22 cellular contexts compared by ENCODE assay signal in genomic region chr10:132986576-132986975, GRCh38. TPM values are rescaled to one million over a fixed set of nuclear protein-coding genes. Genes with fewer than 3 reads are reported as not detected.
DNase-seq lines count a peak whose midpoint lies in the region; ATAC-seq and TF ChIP-seq lines count a peak whose summit lies in the region.
"Had no signal": no experiment of that assay in that cellular context is flagged by ENCODE, and none has a peak within 500 bp of the region (broad histone marks: within the 10 kb centered on the region; RNA-seq: fewer than 3 reads in every experiment).

No MANE protein-coding gene starts in this region.

- peak in 2 of 10 donors; percentile 31 to 32 for DNase-seq in dorsolateral prefrontal cortex
- peak; percentile 44 for DNase-seq in lower lobe of right lung
- no peak for DNase-seq in stimulated activated effector memory CD8-positive, alpha-beta T cell treated with anti-CD3 and anti-CD28 coated beads, Interleukin-12 subunit alpha, Interleukin-12 subunit beta, amount 100 ng/mL, for 72 hours (ENCODE audit: low spot score in 2 of 2)
- no peak for DNase-seq in NCI-H1694 treated with DMSO at 0.1 percent for 48 hours (lab: John Stamatoyannopoulos, UW)
- DNase-seq in HUDEP-2 (lab: John Stamatoyannopoulos, UW; ENCODE audit: unreplicated experiment in 76 of 76): no peak
- no peak for DNase-seq in stimulated activated CD4-positive, alpha-beta T cell treated with anti-CD3 and anti-CD28 coated beads, Interleukin-2, amount 100 ng/mL, for 48 hours
- DNase-seq: ACHN; BE2C; C1 segment of cervical spinal cord; CD4-positive, CD25-positive, alpha-beta regulatory T cell; COR-L47; DMS 273 treated with DMSO at 0.1 percent for 48 hours; DMS53; DND-41; EL; GOT3; H7; HFFc6 had no signal

- H3K4me3 Mint-ChIP-seq in brain: no peak overlapping the region
- no peak overlapping the region for H3K4me3 Mint-ChIP-seq in stimulated activated effector memory CD8-positive, alpha-beta T cell treated with anti-CD3 and anti-CD28 coated beads, Interleukin-12 subunit alpha, Interleukin-12 subunit beta, amount 100 ng/mL, for 72 hours
- H3K4me3 Mint-ChIP-seq: CD4-positive, CD25-positive, alpha-beta regulatory T cell; CD8-positive, alpha-beta memory T cell had no signal

- H3K36me3 Mint-ChIP-seq in brain: no peaks in the 10 kb centered on the region
- H3K36me3 Mint-ChIP-seq in stimulated activated effector memory CD8-positive, alpha-beta T cell treated with anti-CD3 and anti-CD28 coated beads, Interleukin-12 subunit alpha, Interleukin-12 subunit beta, amount 100 ng/mL, for 72 hours: no peaks in the 10 kb centered on the region
- H3K36me3 Mint-ChIP-seq: CD4-positive, CD25-positive, alpha-beta regulatory T cell; CD8-positive, alpha-beta memory T cell had no signal

- peaks cover 0 to 2% (median 0%) of the 10 kb centered on the region in 5 experiments for H3K9me3 Mint-ChIP-seq in brain
- no peaks in the 10 kb centered on the region for H3K9me3 Mint-ChIP-seq in stimulated activated effector memory CD8-positive, alpha-beta T cell treated with anti-CD3 and anti-CD28 coated beads, Interleukin-12 subunit alpha, Interleukin-12 subunit beta, amount 100 ng/mL, for 72 hours
- H3K9me3 Mint-ChIP-seq: CD8-positive, alpha-beta memory T cell; HFFc6 had no signal

- H3K27me3 ChIP-seq in dorsolateral prefrontal cortex: no peaks in the 10 kb centered on the region
- peaks cover 14% of the 10 kb centered on the region for H3K27me3 ChIP-seq in lower lobe of right lung (ENCODE audit: low read depth)
- H3K27me3 ChIP-seq: BE2C had no signal

- peaks cover 40% of the 10 kb centered on the region for H3K4me1 Mint-ChIP-seq in brain
- no peaks in the 10 kb centered on the region for H3K4me1 Mint-ChIP-seq in stimulated activated effector memory CD8-positive, alpha-beta T cell treated with anti-CD3 and anti-CD28 coated beads, Interleukin-12 subunit alpha, Interleukin-12 subunit beta, amount 100 ng/mL, for 72 hours
- H3K4me1 Mint-ChIP-seq: CD8-positive, alpha-beta memory T cell had no signal

- ATAC-seq in lower lobe of right lung: no peak
- peak; percentile 22 for ATAC-seq in stimulated activated effector memory CD8-positive, alpha-beta T cell treated with anti-CD3 and anti-CD28 coated beads, Interleukin-12 subunit alpha, Interleukin-12 subunit beta, amount 100 ng/mL, for 72 hours
- ATAC-seq: GM12878, HCT116 had no signal

- intact Hi-C loops in dorsolateral prefrontal cortex (cut with DNase I) (no loop called here), lower lobe of right lung (cut with DNase I) (no loop called here)

- H3K9me3 ChIP-seq in lower lobe of right lung: no peaks in the 10 kb centered on the region
- H3K9me3 ChIP-seq: BE2C had no signal

- H3K27ac Mint-ChIP-seq in brain: peak overlapping the region in 4 of 5 experiments; percentile 35 to 90 (median 80)
- H3K27ac Mint-ChIP-seq in stimulated activated effector memory CD8-positive, alpha-beta T cell treated with anti-CD3 and anti-CD28 coated beads, Interleukin-12 subunit alpha, Interleukin-12 subunit beta, amount 100 ng/mL, for 72 hours: no peak overlapping the region
- H3K27ac Mint-ChIP-seq: CD4-positive, CD25-positive, alpha-beta regulatory T cell; CD8-positive, alpha-beta memory T cell had no signal

- H3K36me3 ChIP-seq in lower lobe of right lung: no peaks in the 10 kb centered on the region
- H3K36me3 ChIP-seq: BE2C had no signal

- TF ChIP-seq CTCF in brain (conservative IDR thresholded peaks at IDR 0.05) (no peak), dorsolateral prefrontal cortex (IDR thresholded peaks at IDR 0.05 in 54 of 56, conservative IDR thresholded peaks at IDR 0.05 in 2 of 56; ENCODE audit: low read depth in 1 of 56, partially characterized antibody in 56 of 56) (no peak), lower lobe of right lung (IDR thresholded peaks at IDR 0.05) (no peak)

- H3K4me3 ChIP-seq in dorsolateral prefrontal cortex (no peak overlapping the region), lower lobe of right lung (no peak overlapping the region)
- H3K4me3 ChIP-seq: GM12878 had no signal

- H3K27ac ChIP-seq in dorsolateral prefrontal cortex (peak overlapping the region in 41 of 59 donors; percentile 3 to 84 (median 59)), lower lobe of right lung (no peak overlapping the region)

- peaks cover 8% of the 10 kb centered on the region for H3K27me3 Mint-ChIP-seq in brain
- H3K27me3 Mint-ChIP-seq: CD4-positive, CD25-positive, alpha-beta regulatory T cell; CD8-positive, alpha-beta memory T cell had no signal

- no peaks in the 10 kb centered on the region for H3K4me1 ChIP-seq in lower lobe of right lung
- H3K4me1 ChIP-seq: BE2C had no signal

RNA-seq across cellular contexts. Expression of gene CFAP46, which starts 44.2 kb away (rescaled TPM):
- polyA plus RNA-seq in brain (ENCODE audit: insufficient read depth, low read depth, low replicate concordance): 1.3 TPM
- total RNA-seq in dorsolateral prefrontal cortex: 10 to 100 TPM in 114 of 120 experiments, 1 to 10 TPM in 6; 7.4 to 31.9 (median 17.0) TPM
- 9.0 TPM for total RNA-seq in lower lobe of right lung
- total RNA-seq: CD4-positive, CD25-positive, alpha-beta regulatory T cell; GM12878 had no signal
- polyA plus RNA-seq: CD4-positive, CD25-positive, alpha-beta regulatory T cell; CD8-positive, alpha-beta memory T cell had no signal
